In the genomic region with DNA sequence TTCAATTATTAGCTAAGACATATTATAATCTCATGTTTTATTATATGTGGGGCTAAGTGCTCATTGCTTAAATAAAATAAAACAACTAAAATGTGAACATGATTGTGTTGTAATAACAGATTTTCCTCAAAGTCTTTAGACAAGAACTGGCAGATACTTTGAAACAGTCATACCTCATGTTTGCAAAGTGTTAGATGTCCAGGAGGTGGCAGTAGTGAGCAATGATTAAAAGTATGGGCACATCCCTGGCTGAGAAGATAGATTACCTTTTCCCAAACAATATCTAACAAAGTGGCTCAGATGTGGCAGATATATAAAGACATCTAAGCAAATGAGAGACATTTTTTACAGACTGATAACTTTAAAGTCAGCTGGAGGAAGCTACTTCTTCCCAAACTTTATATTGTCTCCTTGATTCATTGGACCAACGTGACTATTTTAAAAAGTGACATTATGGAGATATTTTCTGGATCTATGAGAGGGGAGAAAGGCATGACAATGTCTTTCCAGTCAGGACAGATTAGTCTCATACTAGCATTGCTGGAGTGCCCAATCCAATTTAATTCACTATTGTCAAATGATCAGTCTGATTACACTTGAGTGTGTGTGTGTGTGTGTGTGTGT, we compare ENCODE assay signal across 8 cellular contexts.
A peak's percentile ranks its signal among the peaks of the same experiment; 100 is the strongest.
DNase-seq lines count a peak whose midpoint lies in the region; ATAC-seq and TF ChIP-seq lines count a peak whose summit lies in the region.

No MANE protein-coding gene starts in this region.

- TF ChIP-seq CTCF in AG04449 (IDR thresholded peaks at IDR 0.05; ENCODE audit: insufficient read depth, low read length, missing control alignments) (peak; percentile 59), GM12864 (IDR thresholded peaks at IDR 0.05; ENCODE audit: low read depth, low read length, missing control alignments) (peak; percentile 62), foreskin fibroblast (IDR thresholded peaks at IDR 0.05; ENCODE audit: low read depth, low read length) (peak; percentile 77), prostate gland (IDR thresholded peaks at IDR 0.05) (peak in 3 of 4 experiments; percentile 18 to 56 (median 35))

- intact Hi-C loops in activated CD4-positive, alpha-beta T cell treated with anti-CD3 and anti-CD28 coated beads for 36 hours (cut with DNase I, micrococcal nuclease) = loop anchor here (1.0 to 2.0 kb wide), 2 partner anchors 60 to 928 kb away; no protein-coding TSS in a partner anchor
- intact Hi-C loops in prostate gland (cut with DNase I) = no loop called here

- peak; percentile 81 for ATAC-seq in HG02588 (IDR thresholded peaks at IDR 0.05; ENCODE audit: unreplicated experiment)
- ATAC-seq in activated CD4-positive, alpha-beta T cell treated with anti-CD3 and anti-CD28 coated beads for 36 hours = peak; percentile 68

- H3K4me3 ChIP-seq in AG04449 (ENCODE audit: low read depth, low read length) (no peak overlapping the region), GM12864 (ENCODE audit: low read depth, low read length) (no peak overlapping the region), foreskin fibroblast (ENCODE audit: low read depth in 1 of 2, low read length in 2 of 2) (no peak overlapping the region), prostate gland (no peak overlapping the region)

- no peaks in the 10 kb centered on the region for H3K4me1 ChIP-seq in prostate gland (replicated peaks)

- H3K36me3 ChIP-seq in prostate gland = no peaks in the 10 kb centered on the region

- no peaks in the 10 kb centered on the region for H3K27me3 Mint-ChIP-seq in activated CD4-positive, alpha-beta T cell treated with anti-CD3 and anti-CD28 coated beads for 36 hours

- H3K27ac ChIP-seq in prostate gland = no peak overlapping the region

- H3K9me3 ChIP-seq in prostate gland = no peaks in the 10 kb centered on the region

- H3K36me3 Mint-ChIP-seq in activated CD4-positive, alpha-beta T cell treated with anti-CD3 and anti-CD28 coated beads for 36 hours (ENCODE audit: low read depth) = no peaks in the 10 kb centered on the region

- no peak overlapping the region for H3K27ac Mint-ChIP-seq in activated CD4-positive, alpha-beta T cell treated with anti-CD3 and anti-CD28 coated beads for 36 hours

- CTCF ChIA-PET in AG04449 (lab: Yijun Ruan, JAX) = interaction anchor here (0.9 to 3.5 kb wide), 12 partner anchors 12 to 197 kb away, joined by 3 to 18 read pairs (median 4); no protein-coding TSS in a partner anchor
- CTCF ChIA-PET in activated CD4-positive, alpha-beta T cell treated with anti-CD3 and anti-CD28 coated beads for 36 hours (lab: Charles Lee) = interaction anchor here (0.6 to 2.7 kb wide), 22 partner anchors 8 to 235 kb away, joined by 3 to 20 read pairs (median 4); no protein-coding TSS in a partner anchor

- DNase-seq in AG04449 (ENCODE audit: low read depth, low spot score) (no peak), GM12864 (ENCODE audit: low read depth) (peak; percentile 12), NCI-H1694 (lab: John Stamatoyannopoulos, UW) (peak; percentile 23), foreskin fibroblast (peak; percentile 8 to 54), prostate gland (ENCODE audit: low spot score) (peak; percentile 6)
- DNase-seq in activated CD4-positive, alpha-beta T cell treated with anti-CD3 and anti-CD28 coated beads for 36 hours = peak; percentile 45
- DNase-seq in activated CD8-positive, alpha-beta memory T cell treated with anti-CD3 and anti-CD28 coated beads for 24 hours = no peak

- H3K27me3 ChIP-seq in prostate gland (replicated peaks; ENCODE audit: insufficient read depth) = no peaks in the 10 kb centered on the region

- no peak overlapping the region for H3K4me3 Mint-ChIP-seq in activated CD4-positive, alpha-beta T cell treated with anti-CD3 and anti-CD28 coated beads for 36 hours

- TF ChIP-seq POLR2A in prostate gland (IDR thresholded peaks at IDR 0.05) = no peak

- POLR2A ChIA-PET in AG04449 (lab: Yijun Ruan, JAX) = no interaction called here
- POLR2A ChIA-PET in activated CD4-positive, alpha-beta T cell treated with anti-CD3 and anti-CD28 coated beads for 36 hours (lab: Charles Lee) = no interaction called here

- H3K4me1 Mint-ChIP-seq in activated CD4-positive, alpha-beta T cell treated with anti-CD3 and anti-CD28 coated beads for 36 hours = no peaks in the 10 kb centered on the region

- H3K9me3 Mint-ChIP-seq in activated CD4-positive, alpha-beta T cell treated with anti-CD3 and anti-CD28 coated beads for 36 hours (ENCODE audit: low read depth) = no peaks in the 10 kb centered on the region

- 36% methylated on average over 1 of the region's 1 CpG for WGBS in prostate gland

Comparison
In these comparisons a context has a peak if more than half of its experiments do, and no peak if none do; other contexts are left out.
1. DNase-seq: peak in GM12864 (single experiment), NCI-H1694 (single experiment), activated CD4-positive, alpha-beta T cell treated with anti-CD3 and anti-CD28 coated beads for 36 hours (single experiment), foreskin fibroblast (2 of 2) and prostate gland (single experiment); none in AG04449 (single experiment) and activated CD8-positive, alpha-beta memory T cell treated with anti-CD3 and anti-CD28 coated beads for 24 hours (single experiment).
2. Peak in every context shown above with its lines, with median percentiles within 50 percentile points of each other: CTCF ChIP-seq.